Comparison of ENCODE assay signal across 37 cellular contexts in genomic region chr5:37876245-37876644, GRCh38. TPM values are rescaled to one million over a fixed set of nuclear protein-coding genes. Genes with fewer than 3 reads are reported as not detected.
"Had no signal": no experiment of that assay in that cellular context is flagged by ENCODE, and none has a peak within 500 bp of the region (broad histone marks: within the 10 kb centered on the region; RNA-seq: fewer than 3 reads in every experiment).

No MANE protein-coding gene starts in this region.

- H3K27ac ChIP-seq: adrenal gland, breast epithelium, cardiac muscle cell, colonic mucosa, epithelial cell of prostate, esophagus squamous epithelium, gastroesophageal sphincter, WERI-Rb-1 had no signal

- H3K27me3 ChIP-seq: breast epithelium, cardiac muscle cell, colonic mucosa, gastroesophageal sphincter had no signal

- H3K9me3 ChIP-seq: adrenal gland, colonic mucosa had no signal

- H3K4me1 Mint-ChIP-seq: activated B cell treated with CpG ODN at 0.5 μM for 24 hours; activated naive CD4-positive, alpha-beta T cell treated with anti-CD3 and anti-CD28 coated beads, Interleukin-2, amount 50 U/mL, for 24 hours; activated naive CD8-positive, alpha-beta T cell treated with anti-CD3 and anti-CD28 coated beads for 36 hours; activated naive CD8-positive, alpha-beta T cell treated with anti-CD3 and anti-CD28 coated beads, Interleukin-2, amount 50 U/mL, for 24 hours; activated T-helper 17 cell treated with anti-CD3 and anti-CD28 coated beads, Interleukin-2, amount 50 U/mL, for 72 hours; brain; T-helper 17 cell had no signal

- H3K4me3 ChIP-seq: adrenal gland, breast epithelium, cardiac muscle cell, colonic mucosa, esophagus squamous epithelium, gastroesophageal sphincter had no signal

- H3K4me3 Mint-ChIP-seq: activated B cell treated with CpG ODN at 0.5 μM for 24 hours; activated CD8-positive, alpha-beta T cell treated with anti-CD3 and anti-CD28 coated beads for 36 hours; activated naive CD4-positive, alpha-beta T cell treated with anti-CD3 and anti-CD28 coated beads, Interleukin-2, amount 50 U/mL, for 24 hours; activated naive CD8-positive, alpha-beta T cell treated with anti-CD3 and anti-CD28 coated beads for 36 hours; activated naive CD8-positive, alpha-beta T cell treated with anti-CD3 and anti-CD28 coated beads, Interleukin-2, amount 50 U/mL, for 24 hours; activated T-cell treated with anti-CD3 and anti-CD28 coated beads, Interleukin-2, amount 50 U/mL, for 4 hours; activated T-helper 17 cell treated with anti-CD3 and anti-CD28 coated beads, Interleukin-2, amount 50 U/mL, for 72 hours; brain; T-helper 17 cell; T-helper 2 cell treated with Interferon-gamma antibody and Interleukin-4, amounts not matched to agents 5 μg/mL and 100 μg/mL, for 36 hours had no signal

- H3K27ac Mint-ChIP-seq: activated B cell treated with CpG ODN at 0.5 μM for 24 hours; activated CD8-positive, alpha-beta T cell treated with anti-CD3 and anti-CD28 coated beads for 36 hours; activated naive CD4-positive, alpha-beta T cell treated with anti-CD3 and anti-CD28 coated beads, Interleukin-2, amount 50 U/mL, for 24 hours; activated naive CD8-positive, alpha-beta T cell treated with anti-CD3 and anti-CD28 coated beads for 36 hours; activated naive CD8-positive, alpha-beta T cell treated with anti-CD3 and anti-CD28 coated beads, Interleukin-2, amount 50 U/mL, for 24 hours; activated T-helper 17 cell treated with anti-CD3 and anti-CD28 coated beads, Interleukin-2, amount 50 U/mL, for 72 hours; brain; T-helper 17 cell; T-helper 2 cell treated with Interferon-gamma antibody and Interleukin-4, amounts not matched to agents 5 μg/mL and 100 μg/mL, for 36 hours had no signal

- H3K9me3 Mint-ChIP-seq: activated B cell treated with CpG ODN at 0.5 μM for 24 hours; activated CD8-positive, alpha-beta T cell treated with anti-CD3 and anti-CD28 coated beads for 36 hours; activated naive CD4-positive, alpha-beta T cell treated with anti-CD3 and anti-CD28 coated beads, Interleukin-2, amount 50 U/mL, for 24 hours; activated naive CD8-positive, alpha-beta T cell treated with anti-CD3 and anti-CD28 coated beads for 36 hours; activated naive CD8-positive, alpha-beta T cell treated with anti-CD3 and anti-CD28 coated beads, Interleukin-2, amount 50 U/mL, for 24 hours; activated T-cell treated with anti-CD3 and anti-CD28 coated beads, Interleukin-2, amount 50 U/mL, for 4 hours; T-helper 2 cell treated with Interferon-gamma antibody and Interleukin-4, amounts not matched to agents 5 μg/mL and 100 μg/mL, for 36 hours had no signal

- H3K36me3 Mint-ChIP-seq: activated naive CD4-positive, alpha-beta T cell treated with anti-CD3 and anti-CD28 coated beads, Interleukin-2, amount 50 U/mL, for 24 hours; activated naive CD8-positive, alpha-beta T cell treated with anti-CD3 and anti-CD28 coated beads for 36 hours; brain had no signal

- DNase-seq: activated B cell treated with CpG ODN at 0.5 μM for 24 hours; activated CD4-positive, alpha-beta T cell treated with anti-CD3 and anti-CD28 coated beads for 48 hours; activated CD4-positive, alpha-beta T cell treated with anti-CD3 and anti-CD28 coated beads, Interleukin-2, amount 50 U/mL, for 1 hour; activated CD4-positive, alpha-beta T cell treated with anti-CD3 and anti-CD28 coated beads, Interleukin-2, amount 50 U/mL, for 48 hours; activated CD8-positive, alpha-beta memory T cell treated with anti-CD3 and anti-CD28 coated beads for 24 hours; activated CD8-positive, alpha-beta T cell treated with anti-CD3 and anti-CD28 coated beads for 36 hours; activated effector memory CD4-positive, alpha-beta T cell treated with Interleukin-2 at 50 U/mL for 16 hours; activated gamma-delta T cell treated with Interleukin-2 at 50 U/mL for 16 hours; activated naive CD4-positive, alpha-beta T cell treated with Interleukin-2 at 50 U/mL for 16 hours; activated naive CD8-positive, alpha-beta T cell treated with anti-CD3 and anti-CD28 coated beads for 36 hours; activated naive CD8-positive, alpha-beta T cell treated with anti-CD3 and anti-CD28 coated beads, Interleukin-2, amount 50 U/mL, for 24 hours; activated T-cell treated with anti-CD3 and anti-CD28 coated beads, Interleukin-2, amount 50 U/mL, for 4 hours; adrenal gland; amygdala; aorta; central memory CD4-positive, alpha-beta T cell; cerebellar nuclear complex; colonic mucosa; effector CD8-positive, alpha-beta T cell; esophagus squamous epithelium; foreskin melanocyte; T-helper 1 cell; T-helper 17 cell; T1000; WERI-Rb-1 had no signal

- FAIRE-seq: endometrium, endothelial cell of umbilical vein had no signal

- ATAC-seq: activated CD4-positive, CD25-positive, alpha-beta regulatory T cell treated with anti-CD3 and anti-CD28 coated beads, Interleukin-2, amount 50 U/mL, for 24 hours; activated CD8-positive, alpha-beta T cell treated with anti-CD3 and anti-CD28 coated beads for 36 hours; activated naive CD8-positive, alpha-beta T cell treated with anti-CD3 and anti-CD28 coated beads, Interleukin-2, amount 50 U/mL, for 24 hours; activated T-cell treated with anti-CD3 and anti-CD28 coated beads, Interleukin-2, amount 50 U/mL, for 4 hours; activated T-helper 17 cell treated with anti-CD3 and anti-CD28 coated beads, Interleukin-2, amount 50 U/mL, for 72 hours; gastroesophageal sphincter; T-helper 17 cell had no signal

- H3K4me1 ChIP-seq: adrenal gland, breast epithelium, colonic mucosa, esophagus squamous epithelium, gastroesophageal sphincter had no signal

- H3K27me3 Mint-ChIP-seq: activated B cell treated with CpG ODN at 0.5 μM for 24 hours had no signal

- H3K36me3 ChIP-seq: adrenal gland, breast epithelium, cardiac muscle cell, colonic mucosa, esophagus squamous epithelium, gastroesophageal sphincter, WERI-Rb-1 had no signal

RNA-seq across cellular contexts. Expression of gene GDNF, which starts 36.4 kb away (rescaled TPM):
- total RNA-seq: activated B cell treated with CpG ODN at 0.5 μM for 24 hours; activated CD8-positive, alpha-beta T cell treated with anti-CD3 and anti-CD28 coated beads for 36 hours; activated naive CD8-positive, alpha-beta T cell treated with anti-CD3 and anti-CD28 coated beads for 36 hours; activated T-cell treated with anti-CD3 and anti-CD28 coated beads, Interleukin-2, amount 50 U/mL, for 4 hours; activated T-helper 17 cell treated with anti-CD3 and anti-CD28 coated beads, Interleukin-2, amount 50 U/mL, for 72 hours; cardiac muscle cell; dermis microvascular lymphatic vessel endothelial cell; endothelial cell of umbilical vein; T-helper 17 cell had no signal
- polyA plus RNA-seq: aorta, cardiac muscle cell, endothelial cell of umbilical vein had no signal
